ENCODE assay signal across 9 cellular contexts in the genomic region with DNA sequence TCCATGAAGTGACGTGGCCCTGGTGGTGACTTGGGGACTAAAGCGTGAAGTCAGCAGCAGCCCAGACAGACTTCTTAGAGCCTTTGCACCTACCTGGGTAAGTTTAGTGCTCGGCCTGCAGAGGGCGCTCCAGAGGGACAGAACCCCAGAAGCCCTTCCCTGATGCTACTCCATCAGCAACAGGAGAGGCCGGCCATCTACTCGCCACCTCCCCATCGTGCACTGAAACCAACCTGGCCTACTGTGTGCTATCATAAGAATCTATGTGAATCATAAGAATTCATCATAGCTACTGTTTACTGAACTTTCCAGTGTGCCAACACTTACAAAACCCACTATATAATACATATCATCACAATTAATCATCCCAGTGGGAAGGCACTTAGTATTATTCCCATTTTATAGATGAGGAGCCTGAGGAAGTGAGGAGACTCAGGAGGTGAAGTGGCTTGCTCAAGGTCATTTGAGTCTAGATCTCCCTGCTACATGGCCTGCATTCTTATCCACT. TPM values are rescaled to one million over a fixed set of nuclear protein-coding genes. Genes with fewer than 3 reads are reported as not detected.
A peak's percentile ranks its signal among the peaks of the same experiment; 100 is the strongest.
DNase-seq lines count a peak whose midpoint lies in the region; ATAC-seq and TF ChIP-seq lines count a peak whose summit lies in the region.
"Had no signal": no experiment of that assay in that cellular context is flagged by ENCODE, and none has a peak within 500 bp of the region (broad histone marks: within the 10 kb centered on the region; RNA-seq: fewer than 3 reads in every experiment).

No MANE protein-coding gene starts in this region.

- peaks cover 39 to 43% of the 10 kb centered on the region in 2 donors for H3K27me3 Mint-ChIP-seq in stimulated activated naive B cell treated with anti-CD40 and anti-IgM and Interleukin-4, amounts not matched to agents 10 μg/mL and 1 μg/mL and 100 μg/mL, for 72 hours

- no peak overlapping the region for H3K9ac ChIP-seq in fibroblast of lung (ENCODE audit: insufficient read depth, low read length)

- DNase-seq in SW480 (ENCODE audit: low spot score) = peak; percentile 50
- peak in 1 of 2 donors; percentile 41 for DNase-seq in fibroblast of lung (ENCODE audit: low read depth in 2 of 2)
- no peak for DNase-seq in stimulated activated naive B cell treated with anti-CD40 and anti-IgM and Interleukin-4, amounts not matched to agents 10 μg/mL and 1 μg/mL and 100 μg/mL, for 72 hours
- DNase-seq in lower leg skin (ENCODE audit: low spot score in 2 of 2) = no peak
- no peak for DNase-seq in ecto neural progenitor cell (ENCODE audit: low spot score)

- TF ChIP-seq CTCF in GM12875 (IDR thresholded peaks at IDR 0.05; ENCODE audit: borderline replicate concordance, insufficient read depth, low read depth, low read length) (peak; percentile 84), fibroblast of lung (conservative IDR thresholded peaks at IDR 0.05 in 1 of 2, IDR thresholded peaks at IDR 0.05 in 1 of 2; ENCODE audit: low read depth in 1 of 2, low read length in 2 of 2) (peak; percentile 30 to 60), lower leg skin (IDR thresholded peaks at IDR 0.05) (no peak)

- no peaks in the 10 kb centered on the region for H3K36me3 Mint-ChIP-seq in stimulated activated naive B cell treated with anti-CD40 and anti-IgM and Interleukin-4, amounts not matched to agents 10 μg/mL and 1 μg/mL and 100 μg/mL, for 72 hours

- 86 to 92% methylated on average over 7 of the region's 7 CpGs for WGBS in lower leg skin, 2 donors

- H3K4me3 Mint-ChIP-seq in stimulated activated naive B cell treated with anti-CD40 and anti-IgM and Interleukin-4, amounts not matched to agents 10 μg/mL and 1 μg/mL and 100 μg/mL, for 72 hours = no peak overlapping the region

- H4K20me1 ChIP-seq in fibroblast of lung (ENCODE audit: control insufficient read depth, extremely low read depth, insufficient read depth, low read length) = no peaks in the 10 kb centered on the region

- H3K27me3 ChIP-seq in ACC112 (ENCODE audit: insufficient read depth, low read length) (no peaks in the 10 kb centered on the region), fibroblast of lung (ENCODE audit: control insufficient read depth, insufficient read depth, low read length) (no peaks in the 10 kb centered on the region)

- no peak overlapping the region for H3K4me2 ChIP-seq in fibroblast of lung (ENCODE audit: extremely low read depth, insufficient read depth, low read length)

- peaks cover 3 to 12% of the 10 kb centered on the region in 2 donors for H3K4me1 Mint-ChIP-seq in stimulated activated naive B cell treated with anti-CD40 and anti-IgM and Interleukin-4, amounts not matched to agents 10 μg/mL and 1 μg/mL and 100 μg/mL, for 72 hours

- no peaks in the 10 kb centered on the region for H3K36me3 ChIP-seq in ACC112 (ENCODE audit: insufficient read depth, low read length)
- no peaks in the 10 kb centered on the region for H3K36me3 ChIP-seq in fibroblast of lung (ENCODE audit: control insufficient read depth, insufficient read depth, low read length)
- H3K36me3 ChIP-seq: HAP-1 had no signal

- no peak for TF ChIP-seq POLR2A in lower leg skin (IDR thresholded peaks at IDR 0.05)

- no peaks in the 10 kb centered on the region for H3K79me2 ChIP-seq in ACC112 (ENCODE audit: control insufficient read depth, insufficient read depth, low read length, unreplicated experiment)
- H3K79me2 ChIP-seq in fibroblast of lung (ENCODE audit: control insufficient read depth, insufficient read depth, low read length) = no peaks in the 10 kb centered on the region

- intact Hi-C loops in lower leg skin (cut with DNase I; ENCODE audit: low total_unique reads) = no loop called here

- H3K4me1 ChIP-seq in ACC112 (ENCODE audit: control insufficient read depth, insufficient read depth, low read length, unreplicated experiment) (peaks cover 60% of the 10 kb centered on the region), fibroblast of lung (ENCODE audit: control insufficient read depth, extremely low read depth, insufficient read depth, low read length) (peaks cover 13% of the 10 kb centered on the region)

- H3K27ac ChIP-seq in ACC112 (ENCODE audit: low read depth, low read length) (peak overlapping the region; percentile 83), fibroblast of lung (ENCODE audit: insufficient read depth, low read length) (no peak overlapping the region)

- ATAC-seq in stimulated activated naive B cell treated with anti-CD40 and anti-IgM and Interleukin-4, amounts not matched to agents 10 μg/mL and 1 μg/mL and 100 μg/mL, for 72 hours (replicated peaks) = peak; percentile 25 to 26
- ATAC-seq in GM21619 (IDR thresholded peaks at IDR 0.05; ENCODE audit: unreplicated experiment) = no peak

- H3K9me3 ChIP-seq in fibroblast of lung (ENCODE audit: control insufficient read depth, insufficient read depth, low read depth, low read length) = no peaks in the 10 kb centered on the region
- H3K9me3 ChIP-seq: HAP-1 had no signal

- no peak overlapping the region for H3K4me3 ChIP-seq in ACC112 (ENCODE audit: low read depth, low read length)
- no peak overlapping the region for H3K4me3 ChIP-seq in GM12875 (ENCODE audit: low read depth, low read length)
- no peak overlapping the region for H3K4me3 ChIP-seq in fibroblast of lung (replicated peaks in 1 of 4; ENCODE audit: control extremely low read depth in 1 of 4, insufficient read depth in 1 of 4, low read depth in 3 of 4, low read length in 4 of 4)
- H3K4me3 ChIP-seq in lower leg skin (ENCODE audit: low read depth, poor library complexity, severe bottlenecking) = no peak overlapping the region
- H3K4me3 ChIP-seq: HAP-1 had no signal

- H3K9me3 Mint-ChIP-seq in stimulated activated naive B cell treated with anti-CD40 and anti-IgM and Interleukin-4, amounts not matched to agents 10 μg/mL and 1 μg/mL and 100 μg/mL, for 72 hours = peaks cover 3 to 8% of the 10 kb centered on the region in 2 donors

- H3K27ac Mint-ChIP-seq in stimulated activated naive B cell treated with anti-CD40 and anti-IgM and Interleukin-4, amounts not matched to agents 10 μg/mL and 1 μg/mL and 100 μg/mL, for 72 hours = no peak overlapping the region

- H2AFZ ChIP-seq in ACC112 (ENCODE audit: low read length, unreplicated experiment) (no peak overlapping the region), fibroblast of lung (ENCODE audit: low read length) (no peak overlapping the region)

RNA-seq across cellular contexts. Expression of a gene that starts 7.9 kb away (rescaled TPM):
- not detected in 2 replicates for total RNA-seq in fibroblast of lung
- not detected in 2 replicates for polyA plus RNA-seq in fibroblast of lung
- not detected in 2 replicates for polyA plus RNA-seq in fibroblast of lung (2012)
- not detected in 2 replicates for polyA minus RNA-seq in fibroblast of lung (ENCODE audit: low replicate concordance)
- 10 to 100 TPM in 1 of 4 donors, 1 to 10 TPM in 3; 1.2 to 13.0 (median 3.9) TPM for total RNA-seq in lower leg skin

Comparison
In these comparisons a context has a peak if more than half of its experiments do, and no peak if none do; other contexts are left out.
1. CTCF ChIP-seq: peak in GM12875 (single experiment) and fibroblast of lung (2 of 2); none in lower leg skin (0 of 3).